In the genomic region with DNA sequence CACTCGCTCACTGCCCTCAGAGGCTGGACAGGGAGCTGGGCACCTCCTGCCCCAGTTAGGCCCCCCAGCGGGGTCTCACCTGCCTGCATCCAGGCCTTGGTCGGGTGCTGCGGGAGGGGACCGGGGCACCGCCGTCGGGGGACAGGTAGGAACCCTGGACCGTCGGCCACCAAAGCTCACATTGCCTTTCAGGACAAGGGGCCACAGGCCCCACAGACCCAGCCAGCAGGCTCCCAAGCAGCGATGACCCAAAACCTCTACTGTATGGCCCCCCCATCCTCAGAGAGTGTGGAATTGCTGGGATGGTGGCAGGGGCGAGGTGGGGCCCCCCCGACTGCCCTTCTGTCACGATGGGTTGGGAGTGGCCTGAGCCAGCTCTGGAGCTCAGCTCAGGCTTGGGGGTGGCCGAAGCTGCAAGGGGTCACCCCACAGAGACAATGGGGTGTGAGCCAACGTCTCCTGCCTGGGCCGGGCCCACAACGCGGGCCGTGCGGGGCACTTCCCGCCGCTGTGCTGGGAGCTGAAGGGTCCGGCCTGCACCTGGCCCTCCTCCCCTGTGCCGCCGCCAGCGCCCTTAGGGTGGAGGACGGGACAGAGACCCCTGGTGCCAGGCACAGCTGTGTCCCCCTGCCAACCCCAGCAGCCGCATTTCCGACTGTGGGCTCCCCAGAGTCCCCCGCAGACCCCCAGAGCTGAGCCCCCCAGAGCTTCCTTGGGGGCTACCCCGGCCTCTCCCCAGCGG, we compare ENCODE assay signal across 27 cellular contexts. TPM values are rescaled to one million over a fixed set of nuclear protein-coding genes. Genes with fewer than 3 reads are reported as not detected.
DNase-seq lines count a peak whose midpoint lies in the region; ATAC-seq and TF ChIP-seq lines count a peak whose summit lies in the region.
"Had no signal": no experiment of that assay in that cellular context is flagged by ENCODE, and none has a peak within 500 bp of the region (broad histone marks: within the 10 kb centered on the region; RNA-seq: fewer than 3 reads in every experiment).

No MANE protein-coding gene starts in this region.

- H3K27ac Mint-ChIP-seq in CD14-positive monocyte: no peak overlapping the region
- H3K27ac Mint-ChIP-seq: activated naive CD8-positive, alpha-beta T cell treated with anti-CD3 and anti-CD28 coated beads for 36 hours; activated T-helper 2 cell treated with anti-CD3 and anti-CD28 coated beads, Interferon-gamma antibody, Interleukin-2, Interleukin-4, amounts not matched to agents 10 μg/mL and 5 μg/mL and 100 μg/mL, durations not matched to agents 14 hours and 24 hours and 36 hours; T-cell had no signal

- ATAC-seq in body of pancreas (no peak), lower lobe of right lung (peak in 1 of 2 donors; percentile 1)
- ATAC-seq: HCT116, T-cell had no signal

- H3K4me3 ChIP-seq in body of pancreas (no peak overlapping the region), lower lobe of right lung (peak overlapping the region; percentile 39), brain microvascular endothelial cell (ENCODE audit: low read depth, low read length) (no peak overlapping the region)
- H3K4me3 ChIP-seq: SJCRH30, thyroid gland had no signal

- no peak for TF ChIP-seq CTCF in CD14-positive monocyte (IDR thresholded peaks at IDR 0.05)
- TF ChIP-seq CTCF in body of pancreas (IDR thresholded peaks at IDR 0.05): no peak
- TF ChIP-seq CTCF in lower lobe of right lung (IDR thresholded peaks at IDR 0.05): no peak
- TF ChIP-seq CTCF in brain microvascular endothelial cell (IDR thresholded peaks at IDR 0.05; ENCODE audit: low read depth, low read length, missing control alignments): no peak

- no peaks in the 10 kb centered on the region for H3K27me3 ChIP-seq in body of pancreas
- no peaks in the 10 kb centered on the region for H3K27me3 ChIP-seq in lower lobe of right lung (ENCODE audit: low read depth)
- H3K27me3 ChIP-seq in brain microvascular endothelial cell (replicated peaks): no peaks in the 10 kb centered on the region
- H3K27me3 ChIP-seq: SJCRH30, thyroid gland had no signal

- H3K4me1 Mint-ChIP-seq in CD14-positive monocyte: no peaks in the 10 kb centered on the region
- H3K4me1 Mint-ChIP-seq: activated naive CD8-positive, alpha-beta T cell treated with anti-CD3 and anti-CD28 coated beads for 36 hours had no signal

- no peak overlapping the region for H3K4me3 Mint-ChIP-seq in CD14-positive monocyte
- H3K4me3 Mint-ChIP-seq: activated naive CD8-positive, alpha-beta T cell treated with anti-CD3 and anti-CD28 coated beads for 36 hours; T-cell had no signal

- DNase-seq in CD14-positive monocyte (ENCODE audit: low spot score) (peak; percentile 36), body of pancreas (no peak), lower lobe of right lung (peak; percentile 43), A172 (ENCODE audit: low spot score) (no peak), NCI-H1092 treated with DMSO at 0.1 percent for 48 hours (lab: John Stamatoyannopoulos, UW) (no peak), brain microvascular endothelial cell (no peak)
- DNase-seq: activated CD4-positive, alpha-beta T cell treated with anti-CD3 and anti-CD28 coated beads, Interleukin-2, amount 50 U/mL, for 4 hours; activated CD4-positive, CD25-positive, alpha-beta regulatory T cell; activated CD8-positive, alpha-beta memory T cell treated with anti-CD3 and anti-CD28 coated beads, Interleukin-2, amount 50 U/mL, for 4 hours; activated naive CD8-positive, alpha-beta T cell treated with anti-CD3 and anti-CD28 coated beads for 36 hours; kidney glomerular epithelial cell; NCI-H1694; NCI-H2171 treated with DMSO at 0.1 percent for 48 hours; NCI-H526; nucleus accumbens; SJCRH30; stimulated activated CD4-positive, alpha-beta T cell treated with anti-CD3 and anti-CD28 coated beads, Interleukin-12 subunit alpha, Interleukin-12 subunit beta, amount 100 ng/mL, for 4 hours; stimulated activated CD4-positive, alpha-beta T cell treated with anti-CD3 and anti-CD28 coated beads, Interleukin-4, amount 100 ng/mL, for 24 hours; stimulated activated naive CD4-positive, alpha-beta T cell treated with Interleukin-2 at 50 U/mL for 16 hours; T-cell; thyroid gland had no signal

- 40 to 47% methylated on average over 3 to 23 of the region's 33 CpGs for WGBS in body of pancreas, 2 donors

- intact Hi-C loops in CD14-positive monocyte (cut with micrococcal nuclease) (no loop called here), body of pancreas (cut with DNase I) (no loop called here), lower lobe of right lung (cut with DNase I) (no loop called here)

- H3K9me3 Mint-ChIP-seq in CD14-positive monocyte: peaks cover 2 to 14% (median 8%) of the 10 kb centered on the region in 7 donors
- H3K9me3 Mint-ChIP-seq: T-cell had no signal

- H3K4me1 ChIP-seq in body of pancreas (peaks cover 27% of the 10 kb centered on the region), lower lobe of right lung (no peaks in the 10 kb centered on the region)

- H3K27ac ChIP-seq in body of pancreas: peak overlapping the region; percentile 47 to 83 (median 72)
- no peak overlapping the region for H3K27ac ChIP-seq in lower lobe of right lung
- no peak overlapping the region for H3K27ac ChIP-seq in brain microvascular endothelial cell
- H3K27ac ChIP-seq: epithelial cell of prostate, SJCRH30 had no signal

- in situ Hi-C loops in brain microvascular endothelial cell (cut with HindIII; ENCODE audit: low pct_ligation_motif_present, low sequenced_read_pairs): no loop called here

- peaks cover 0 to 2% (median 0%) of the 10 kb centered on the region in 3 donors for H3K27me3 Mint-ChIP-seq in CD14-positive monocyte (ENCODE audit: low read depth in 3 of 3)
- H3K27me3 Mint-ChIP-seq: activated naive CD8-positive, alpha-beta T cell treated with anti-CD3 and anti-CD28 coated beads for 36 hours; T-cell had no signal

- H3K36me3 ChIP-seq in body of pancreas (replicated peaks in 1 of 2; ENCODE audit: insufficient read depth in 1 of 2, low read depth in 2 of 2) (peaks cover 0 to 4% of the 10 kb centered on the region in 2 donors), lower lobe of right lung (peaks cover 21% of the 10 kb centered on the region), brain microvascular endothelial cell (replicated peaks) (peaks cover 15% of the 10 kb centered on the region)

- H3K9me3 ChIP-seq in body of pancreas (no peaks in the 10 kb centered on the region), lower lobe of right lung (peaks cover 6% of the 10 kb centered on the region)
- H3K9me3 ChIP-seq: thyroid gland had no signal

- H3K36me3 Mint-ChIP-seq in CD14-positive monocyte: peaks cover 7 to 26% of the 10 kb centered on the region in 2 donors

- no peak for TF ChIP-seq POLR2A in body of pancreas (IDR thresholded peaks at IDR 0.05)

RNA-seq across cellular contexts. Expression of gene IGFALS, which starts 0.5 kb away (rescaled TPM):
- polyA plus RNA-seq in CD14-positive monocyte: not detected
- total RNA-seq in body of pancreas: 1 to 10 TPM; 5.2 to 9.2 TPM
- total RNA-seq in lower lobe of right lung: 0.97 TPM
- not detected in 2 replicates for total RNA-seq in A172 (2014; rRNA removed; shearing (Covaris generic))
- total RNA-seq: activated naive CD8-positive, alpha-beta T cell treated with anti-CD3 and anti-CD28 coated beads for 36 hours; activated T-helper 2 cell treated with anti-CD3 and anti-CD28 coated beads, Interferon-gamma antibody, Interleukin-2, Interleukin-4, amounts not matched to agents 10 μg/mL and 5 μg/mL and 100 μg/mL, durations not matched to agents 14 hours and 24 hours and 36 hours; Daoy; LHCN-M2; mesenteric fat pad; SJCRH30 had no signal

RNA-seq across cellular contexts. Expression of gene NUBP2, which starts 10.2 kb away (rescaled TPM):
- polyA plus RNA-seq in CD14-positive monocyte: 10 to 100 TPM; 57.9 to 69.5 TPM
- 10 to 100 TPM; 61.0 to 72.6 TPM for total RNA-seq in body of pancreas
- total RNA-seq in lower lobe of right lung: 36.0 TPM
- 161 and 195 TPM in 2 replicates for total RNA-seq in A172 (2014; rRNA removed; shearing (Covaris generic))

RNA-seq across cellular contexts. Expression of gene SPSB3, which starts 10.6 kb away (rescaled TPM):
- polyA plus RNA-seq in CD14-positive monocyte: 10 to 100 TPM; 36.8 to 40.2 TPM
- total RNA-seq in body of pancreas (10 to 100 TPM; 95.9 to 97.8 TPM), lower lobe of right lung (44.2 TPM)
- 36.7 and 37.9 TPM in 2 replicates for total RNA-seq in A172 (2014; rRNA removed; shearing (Covaris generic))

RNA-seq across cellular contexts. Expression of gene MRPS34, which starts 20.1 kb away (rescaled TPM):
- polyA plus RNA-seq in CD14-positive monocyte: 100 to 1,000 TPM; 109 to 137 TPM
- 10 to 100 TPM; 51.4 to 99.6 TPM for total RNA-seq in body of pancreas
- total RNA-seq in lower lobe of right lung: 58.0 TPM
- total RNA-seq in A172 (2014; rRNA removed; shearing (Covaris generic)): 208 and 223 TPM in 2 replicates

RNA-seq across cellular contexts. Expression of gene EME2, which starts 20.4 kb away (rescaled TPM):
- polyA plus RNA-seq in CD14-positive monocyte: under 1 TPM; 0.26 to 0.48 TPM
- total RNA-seq in body of pancreas (10 to 100 TPM; 13.5 to 33.3 TPM), lower lobe of right lung (15.5 TPM)
- total RNA-seq in A172 (2014; rRNA removed; shearing (Covaris generic)): 7.8 and 15.8 TPM in 2 replicates

Comparison
In these comparisons a context has a peak if more than half of its experiments do, and no peak if none do; other contexts are left out.
1. DNase-seq: peak in CD14-positive monocyte (single experiment) and lower lobe of right lung (single experiment); none in body of pancreas (0 of 4), A172 (single experiment), NCI-H1092 treated with DMSO at 0.1 percent for 48 hours (single experiment) and brain microvascular endothelial cell (single experiment).
2. H3K27ac ChIP-seq: peak in body of pancreas (4 of 4); none in lower lobe of right lung (single experiment) and brain microvascular endothelial cell (single experiment).